In the genomic region with DNA sequence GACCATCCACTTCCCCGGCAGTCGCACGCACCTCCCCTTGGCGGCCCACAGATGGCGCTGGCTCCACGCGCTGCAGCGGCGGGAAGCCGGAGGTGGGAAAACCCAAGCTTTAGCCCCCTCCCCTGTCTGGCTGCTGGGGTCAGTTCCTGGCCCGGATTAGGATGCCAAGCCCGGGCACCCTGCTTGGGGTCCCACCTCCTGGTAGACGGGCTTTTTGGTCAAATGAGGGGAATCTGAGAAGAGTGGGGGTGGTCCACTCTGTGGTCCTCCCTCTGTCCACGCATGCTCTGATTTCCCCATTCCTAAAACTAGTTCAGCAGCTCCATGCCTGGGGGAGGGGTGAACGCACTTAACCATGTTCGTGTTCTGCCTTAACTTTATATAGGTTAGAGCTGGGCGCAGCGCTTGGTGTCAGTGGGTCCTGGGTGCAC, we compare ENCODE assay signal across 1 cellular context.
TF ChIP-seq lines count a peak whose summit lies in the region.

No MANE protein-coding gene starts in this region.

TF ChIP-seq in K562, 482 proteins besides CTCF, POLR2A, EP300 and RAD21 (continued from another document):
- TF ChIP-seq GABPB1 (CRISPR knock-in tag; IDR thresholded peaks at IDR 0.05), result 0 out of 2 replicates have a peak, but pooled peaks have one; percentile 16
- TF ChIP-seq ZSCAN32 (CRISPR knock-in tag; IDR thresholded peaks at IDR 0.05), result no peak
- TF ChIP-seq RCOR1 (IDR thresholded peaks at IDR 0.05; ENCODE audit: borderline replicate concordance in 1 of 2, low read depth in 2 of 2, low read length in 2 of 2), result peak in 1 of 2 experiments; percentile 3; a peak in 2 of 4 replicates
- no peak for TF ChIP-seq FUS (optimal IDR thresholded peaks at IDR 0.05; ENCODE audit: low read depth, low read length)
- TF ChIP-seq, protein P1, sequence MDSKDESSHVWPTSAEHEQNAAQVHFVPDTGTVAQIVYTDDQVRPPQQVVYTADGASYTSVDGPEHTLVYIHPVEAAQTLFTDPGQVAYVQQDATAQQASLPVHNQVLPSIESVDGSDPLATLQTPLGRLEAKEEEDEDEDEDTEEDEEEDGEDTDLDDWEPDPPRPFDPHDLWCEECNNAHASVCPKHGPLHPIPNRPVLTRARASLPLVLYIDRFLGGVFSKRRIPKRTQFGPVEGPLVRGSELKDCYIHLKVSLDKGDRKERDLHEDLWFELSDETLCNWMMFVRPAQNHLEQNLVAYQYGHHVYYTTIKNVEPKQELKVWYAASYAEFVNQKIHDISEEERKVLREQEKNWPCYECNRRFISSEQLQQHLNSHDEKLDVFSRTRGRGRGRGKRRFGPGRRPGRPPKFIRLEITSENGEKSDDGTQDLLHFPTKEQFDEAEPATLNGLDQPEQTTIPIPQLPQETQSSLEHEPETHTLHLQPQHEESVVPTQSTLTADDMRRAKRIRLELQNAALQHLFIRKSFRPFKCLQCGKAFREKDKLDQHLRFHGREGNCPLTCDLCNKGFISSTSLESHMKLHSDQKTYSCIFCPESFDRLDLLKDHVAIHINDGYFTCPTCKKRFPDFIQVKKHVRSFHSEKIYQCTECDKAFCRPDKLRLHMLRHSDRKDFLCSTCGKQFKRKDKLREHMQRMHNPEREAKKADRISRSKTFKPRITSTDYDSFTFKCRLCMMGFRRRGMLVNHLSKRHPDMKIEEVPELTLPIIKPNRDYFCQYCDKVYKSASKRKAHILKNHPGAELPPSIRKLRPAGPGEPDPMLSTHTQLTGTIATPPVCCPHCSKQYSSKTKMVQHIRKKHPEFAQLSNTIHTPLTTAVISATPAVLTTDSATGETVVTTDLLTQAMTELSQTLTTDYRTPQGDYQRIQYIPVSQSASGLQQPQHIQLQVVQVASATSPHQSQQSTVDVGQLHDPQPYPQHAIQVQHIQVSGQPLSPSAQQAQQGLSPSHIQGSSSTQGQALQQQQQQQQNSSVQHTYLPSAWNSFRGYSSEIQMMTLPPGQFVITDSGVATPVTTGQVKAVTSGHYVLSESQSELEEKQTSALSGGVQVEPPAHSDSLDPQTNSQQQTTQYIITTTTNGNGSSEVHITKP (IDR thresholded peaks at IDR 0.05; ENCODE audit: partially characterized antibody), result peak; percentile 33
- TF ChIP-seq TAF9B (IDR thresholded peaks at IDR 0.05; ENCODE audit: partially characterized antibody), result no peak
- TF ChIP-seq CHD1 (IDR thresholded peaks at IDR 0.05; ENCODE audit: low read length), result no peak
- TF ChIP-seq EGR1 (conservative IDR thresholded peaks at IDR 0.05), result peak; percentile 19; the same call in 1 of the 2 replicates
- TF ChIP-seq SMC3 (conservative IDR thresholded peaks at IDR 0.05; ENCODE audit: insufficient read depth, low read depth, low read length), result peak; percentile 63
- TF ChIP-seq, protein P2, sequence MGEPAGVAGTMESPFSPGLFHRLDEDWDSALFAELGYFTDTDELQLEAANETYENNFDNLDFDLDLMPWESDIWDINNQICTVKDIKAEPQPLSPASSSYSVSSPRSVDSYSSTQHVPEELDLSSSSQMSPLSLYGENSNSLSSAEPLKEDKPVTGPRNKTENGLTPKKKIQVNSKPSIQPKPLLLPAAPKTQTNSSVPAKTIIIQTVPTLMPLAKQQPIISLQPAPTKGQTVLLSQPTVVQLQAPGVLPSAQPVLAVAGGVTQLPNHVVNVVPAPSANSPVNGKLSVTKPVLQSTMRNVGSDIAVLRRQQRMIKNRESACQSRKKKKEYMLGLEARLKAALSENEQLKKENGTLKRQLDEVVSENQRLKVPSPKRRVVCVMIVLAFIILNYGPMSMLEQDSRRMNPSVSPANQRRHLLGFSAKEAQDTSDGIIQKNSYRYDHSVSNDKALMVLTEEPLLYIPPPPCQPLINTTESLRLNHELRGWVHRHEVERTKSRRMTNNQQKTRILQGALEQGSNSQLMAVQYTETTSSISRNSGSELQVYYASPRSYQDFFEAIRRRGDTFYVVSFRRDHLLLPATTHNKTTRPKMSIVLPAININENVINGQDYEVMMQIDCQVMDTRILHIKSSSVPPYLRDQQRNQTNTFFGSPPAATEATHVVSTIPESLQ (CRISPR knock-in tag; IDR thresholded peaks at IDR 0.05), result no peak
- no peak for TF ChIP-seq ESRRB (CRISPR knock-in tag; IDR thresholded peaks at IDR 0.05; ENCODE audit: borderline replicate concordance)
- TF ChIP-seq, protein P3, sequence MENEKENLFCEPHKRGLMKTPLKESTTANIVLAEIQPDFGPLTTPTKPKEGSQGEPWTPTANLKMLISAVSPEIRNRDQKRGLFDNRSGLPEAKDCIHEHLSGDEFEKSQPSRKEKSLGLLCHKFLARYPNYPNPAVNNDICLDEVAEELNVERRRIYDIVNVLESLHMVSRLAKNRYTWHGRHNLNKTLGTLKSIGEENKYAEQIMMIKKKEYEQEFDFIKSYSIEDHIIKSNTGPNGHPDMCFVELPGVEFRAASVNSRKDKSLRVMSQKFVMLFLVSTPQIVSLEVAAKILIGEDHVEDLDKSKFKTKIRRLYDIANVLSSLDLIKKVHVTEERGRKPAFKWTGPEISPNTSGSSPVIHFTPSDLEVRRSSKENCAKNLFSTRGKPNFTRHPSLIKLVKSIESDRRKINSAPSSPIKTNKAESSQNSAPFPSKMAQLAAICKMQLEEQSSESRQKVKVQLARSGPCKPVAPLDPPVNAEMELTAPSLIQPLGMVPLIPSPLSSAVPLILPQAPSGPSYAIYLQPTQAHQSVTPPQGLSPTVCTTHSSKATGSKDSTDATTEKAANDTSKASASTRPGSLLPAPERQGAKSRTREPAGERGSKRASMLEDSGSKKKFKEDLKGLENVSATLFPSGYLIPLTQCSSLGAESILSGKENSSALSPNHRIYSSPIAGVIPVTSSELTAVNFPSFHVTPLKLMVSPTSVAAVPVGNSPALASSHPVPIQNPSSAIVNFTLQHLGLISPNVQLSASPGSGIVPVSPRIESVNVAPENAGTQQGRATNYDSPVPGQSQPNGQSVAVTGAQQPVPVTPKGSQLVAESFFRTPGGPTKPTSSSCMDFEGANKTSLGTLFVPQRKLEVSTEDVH (IDR thresholded peaks at IDR 0.05; ENCODE audit: low read depth, partially characterized antibody), result no peak
- no peak for TF ChIP-seq RBM39 (optimal IDR thresholded peaks at IDR 0.05; ENCODE audit: low read depth, low read length)
- TF ChIP-seq LCOR (CRISPR knock-in tag; IDR thresholded peaks at IDR 0.05), result 0 out of 2 replicates have a peak, but pooled peaks have one; percentile 30
- no peak for TF ChIP-seq POLR2H (tag; IDR thresholded peaks at IDR 0.05; ENCODE audit: low read depth)
- TF ChIP-seq ZBTB7A (IDR thresholded peaks at IDR 0.05; ENCODE audit: borderline replicate concordance, control insufficient read depth, low read depth, low read length), result peak; percentile 96
- TF ChIP-seq PYGO2 (tag; IDR thresholded peaks at IDR 0.05), result no peak
- TF ChIP-seq XRCC3 (IDR thresholded peaks at IDR 0.05), result no peak
- 0 out of 2 replicates have a peak, but pooled peaks have one; percentile 37 for TF ChIP-seq MTA1 (IDR thresholded peaks at IDR 0.05; ENCODE audit: borderline replicate concordance)
- TF ChIP-seq, protein P4, sequence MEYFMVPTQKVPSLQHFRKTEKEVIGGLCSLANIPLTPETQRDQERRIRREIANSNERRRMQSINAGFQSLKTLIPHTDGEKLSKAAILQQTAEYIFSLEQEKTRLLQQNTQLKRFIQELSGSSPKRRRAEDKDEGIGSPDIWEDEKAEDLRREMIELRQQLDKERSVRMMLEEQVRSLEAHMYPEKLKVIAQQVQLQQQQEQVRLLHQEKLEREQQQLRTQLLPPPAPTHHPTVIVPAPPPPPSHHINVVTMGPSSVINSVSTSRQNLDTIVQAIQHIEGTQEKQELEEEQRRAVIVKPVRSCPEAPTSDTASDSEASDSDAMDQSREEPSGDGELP (CRISPR knock-in tag; IDR thresholded peaks at IDR 0.05; ENCODE audit: borderline replicate concordance), result peak; percentile 5; the same call in 1 of the 2 replicates
- no peak for TF ChIP-seq PHB (CRISPR knock-in tag; IDR thresholded peaks at IDR 0.05)
- no peak for TF ChIP-seq HNRNPUL1 (IDR thresholded peaks at IDR 0.05; ENCODE audit: low read length)
- TF ChIP-seq, protein P5, sequence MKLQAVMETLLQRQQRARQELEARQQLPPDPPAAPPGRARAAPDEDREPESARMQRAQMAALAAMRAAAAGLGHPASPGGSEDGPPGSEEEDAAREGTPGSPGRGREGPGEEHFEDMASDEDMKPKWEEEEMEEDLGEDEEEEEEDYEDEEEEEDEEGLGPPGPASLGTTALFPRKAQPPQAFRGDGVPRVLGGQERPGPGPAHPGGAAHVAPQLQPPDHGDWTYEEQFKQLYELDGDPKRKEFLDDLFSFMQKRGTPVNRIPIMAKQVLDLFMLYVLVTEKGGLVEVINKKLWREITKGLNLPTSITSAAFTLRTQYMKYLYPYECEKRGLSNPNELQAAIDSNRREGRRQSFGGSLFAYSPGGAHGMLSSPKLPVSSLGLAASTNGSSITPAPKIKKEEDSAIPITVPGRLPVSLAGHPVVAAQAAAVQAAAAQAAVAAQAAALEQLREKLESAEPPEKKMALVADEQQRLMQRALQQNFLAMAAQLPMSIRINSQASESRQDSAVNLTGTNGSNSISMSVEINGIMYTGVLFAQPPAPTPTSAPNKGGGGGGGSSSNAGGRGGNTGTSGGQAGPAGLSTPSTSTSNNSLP (IDR thresholded peaks at IDR 0.05; ENCODE audit: borderline replicate concordance, low read depth, low read length), result no peak
- 0 out of 2 replicates have a peak, but pooled peaks have one; percentile 2 for TF ChIP-seq CXXC5 (CRISPR knock-in tag; IDR thresholded peaks at IDR 0.05)
- TF ChIP-seq ZNF212 (CRISPR knock-in tag; IDR thresholded peaks at IDR 0.05), result no peak
- TF ChIP-seq, protein P6, sequence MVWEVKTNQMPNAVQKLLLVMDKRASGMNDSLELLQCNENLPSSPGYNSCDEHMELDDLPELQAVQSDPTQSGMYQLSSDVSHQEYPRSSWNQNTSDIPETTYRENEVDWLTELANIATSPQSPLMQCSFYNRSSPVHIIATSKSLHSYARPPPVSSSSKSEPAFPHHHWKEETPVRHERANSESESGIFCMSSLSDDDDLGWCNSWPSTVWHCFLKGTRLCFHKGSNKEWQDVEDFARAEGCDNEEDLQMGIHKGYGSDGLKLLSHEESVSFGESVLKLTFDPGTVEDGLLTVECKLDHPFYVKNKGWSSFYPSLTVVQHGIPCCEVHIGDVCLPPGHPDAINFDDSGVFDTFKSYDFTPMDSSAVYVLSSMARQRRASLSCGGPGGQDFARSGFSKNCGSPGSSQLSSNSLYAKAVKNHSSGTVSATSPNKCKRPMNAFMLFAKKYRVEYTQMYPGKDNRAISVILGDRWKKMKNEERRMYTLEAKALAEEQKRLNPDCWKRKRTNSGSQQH (CRISPR knock-in tag; IDR thresholded peaks at IDR 0.05), result no peak
- TF ChIP-seq BRCA1 (IDR thresholded peaks at IDR 0.05), result no peak
- TF ChIP-seq BRCA1 (CRISPR knock-in tag; IDR thresholded peaks at IDR 0.05), result no peak
